In the genomic region with DNA sequence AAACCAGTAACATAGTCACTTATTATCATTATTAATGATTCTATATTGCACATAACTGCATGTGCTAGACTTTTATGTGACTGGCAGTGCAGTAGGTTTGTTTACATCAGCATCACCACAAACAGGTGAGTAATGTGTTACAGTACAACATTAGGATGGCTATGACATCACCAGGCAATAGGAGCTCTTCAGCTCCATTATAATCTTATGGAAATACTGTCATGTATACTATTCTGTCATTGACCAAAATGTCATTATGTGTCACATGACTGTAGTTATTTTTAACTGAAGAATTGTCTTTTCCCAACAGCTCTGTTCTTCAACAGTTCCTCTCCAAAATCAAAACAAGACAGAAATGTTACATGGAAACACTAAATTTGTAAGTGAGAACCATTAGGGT, we compare ENCODE assay signal across 28 cellular contexts.
"Had no signal": no experiment of that assay in that cellular context is flagged by ENCODE, and none has a peak within 500 bp of the region (broad histone marks: within the 10 kb centered on the region; RNA-seq: fewer than 3 reads in every experiment).

No MANE protein-coding gene starts in this region.

- H3K27ac Mint-ChIP-seq: activated CD8-positive, alpha-beta T cell treated with anti-CD3 and anti-CD28 coated beads for 36 hours; activated naive CD8-positive, alpha-beta T cell treated with anti-CD3 and anti-CD28 coated beads, Interleukin-2, amount 10 ng/mL, durations not matched to agents 7 days and 5 days; T-helper 17 cell had no signal

- H3K36me3 ChIP-seq: adrenal gland, breast epithelium, SJSA1 had no signal

- H3K9me3 Mint-ChIP-seq: activated CD8-positive, alpha-beta T cell treated with anti-CD3 and anti-CD28 coated beads for 36 hours; activated naive CD8-positive, alpha-beta T cell treated with anti-CD3 and anti-CD28 coated beads, Interleukin-2, amount 10 ng/mL, durations not matched to agents 7 days and 5 days had no signal

- H3K36me3 Mint-ChIP-seq: activated naive CD8-positive, alpha-beta T cell treated with anti-CD3 and anti-CD28 coated beads, Interleukin-2, amount 10 ng/mL, durations not matched to agents 7 days and 5 days had no signal

- ATAC-seq: activated CD8-positive, alpha-beta T cell treated with anti-CD3 and anti-CD28 coated beads for 36 hours; Panc1; SK-N-SH treated with all-trans-retinoic acid at 6 μM for 48 hours; T-helper 17 cell had no signal

- H3K4me3 ChIP-seq: adrenal gland, breast epithelium, SJSA1 had no signal

- H3K4me3 Mint-ChIP-seq: activated CD8-positive, alpha-beta T cell treated with anti-CD3 and anti-CD28 coated beads for 36 hours; activated naive CD8-positive, alpha-beta T cell treated with anti-CD3 and anti-CD28 coated beads, Interleukin-2, amount 10 ng/mL, durations not matched to agents 7 days and 5 days; T-helper 17 cell had no signal

- FAIRE-seq: TTC549 had no signal

- H3K4me1 Mint-ChIP-seq: activated naive CD8-positive, alpha-beta T cell treated with anti-CD3 and anti-CD28 coated beads, Interleukin-2, amount 10 ng/mL, durations not matched to agents 7 days and 5 days; T-helper 17 cell had no signal

- H3K9me3 ChIP-seq: adrenal gland, breast epithelium, SJSA1 had no signal

- DNase-seq: activated CD4-positive, CD25-positive, alpha-beta regulatory T cell; activated CD8-positive, alpha-beta memory T cell treated with anti-CD3 and anti-CD28 coated beads, Interleukin-2, amount 50 U/mL, for 4 hours; activated CD8-positive, alpha-beta T cell treated with anti-CD3 and anti-CD28 coated beads for 36 hours; activated naive CD4-positive, alpha-beta T cell treated with anti-CD3 and anti-CD28 coated beads, Interleukin-2, amount 50 U/mL, for 16 hours; activated naive CD8-positive, alpha-beta T cell treated with anti-CD3 and anti-CD28 coated beads, Interleukin-2, amount 10 ng/mL, durations not matched to agents 7 days and 5 days; adrenal gland; anterior cingulate cortex; central memory CD4-positive, alpha-beta T cell; MM.1S; NCI-H1105 treated with DMSO at 0.1 percent for 48 hours; NCI-H1436 treated with DMSO at 0.1 percent for 48 hours; NCI-H187; NCI-H2081; NCI-H2171 treated with DMSO at 0.1 percent for 48 hours; NCI-H226; NCI-H526; NCI-H82; NK-92 treated with Interleukin-12 subunit alpha and Interleukin-12 subunit beta, amount 100 ng/mL, for 24 hours; OCI-M1; SHP77; T-helper 17 cell; T1000 had no signal

- H3K27ac ChIP-seq: adrenal gland, breast epithelium, SJSA1, VCaP had no signal

- H3K4me1 ChIP-seq: adrenal gland, breast epithelium, SJSA1 had no signal

- H3K27me3 ChIP-seq: adrenal gland, breast epithelium, SJSA1 had no signal
